ENCODE assay signal across 19 cellular contexts in genomic region chr4:133624744-133625143, GRCh38.
A peak's percentile ranks its signal among the peaks of the same experiment; 100 is the strongest.
DNase-seq lines count a peak whose midpoint lies in the region; ATAC-seq and TF ChIP-seq lines count a peak whose summit lies in the region.
"Had no signal": no experiment of that assay in that cellular context is flagged by ENCODE, and none has a peak within 500 bp of the region (broad histone marks: within the 10 kb centered on the region; RNA-seq: fewer than 3 reads in every experiment).

No MANE protein-coding gene starts in this region.

- no peak for TF ChIP-seq CTCF in astrocyte of the spinal cord (IDR thresholded peaks at IDR 0.05; ENCODE audit: low read depth, low read length)

- H3K36me3 Mint-ChIP-seq in activated naive CD4-positive, alpha-beta T cell treated with anti-CD3 and anti-CD28 coated beads, Interleukin-2, amount 50 U/mL, for 72 hours, result peaks cover 0 to 8% of the 10 kb centered on the region in 2 donors
- no peaks in the 10 kb centered on the region for H3K36me3 Mint-ChIP-seq in activated CD4-positive, alpha-beta T cell treated with anti-CD3 and anti-CD28 coated beads, Interleukin-2, amount 10 ng/mL, durations not matched to agents 7 days and 5 days (ENCODE audit: low read depth)

- H3K27ac Mint-ChIP-seq in activated naive CD4-positive, alpha-beta T cell treated with anti-CD3 and anti-CD28 coated beads, Interleukin-2, amount 50 U/mL, for 72 hours, result no peak overlapping the region
- H3K27ac Mint-ChIP-seq in activated CD4-positive, alpha-beta T cell treated with anti-CD3 and anti-CD28 coated beads, Interleukin-2, amount 10 ng/mL, durations not matched to agents 7 days and 5 days, result no peak overlapping the region
- H3K27ac Mint-ChIP-seq: activated CD4-positive, alpha-beta T cell treated with anti-CD3 and anti-CD28 coated beads, Interleukin-2, amount 10 ng/mL, durations not matched to agents 24 days and 14 days; activated T-cell treated with anti-CD3 and anti-CD28 coated beads, Interleukin-2, amount 50 U/mL, for 24 hours; natural killer cell treated with Interleukin-12 subunit alpha and Interleukin-12 subunit beta and Interleukin-15 and Interleukin-18, amount 100 ng/mL, for 72 hours; T-helper 1 cell treated with Interleukin-12 subunit alpha and Interleukin-12 subunit beta and Interleukin-4 antibody, amounts not matched to agents 30 μg/mL and 1 μg/mL, for 36 hours had no signal

- H3K9me3 Mint-ChIP-seq in activated naive CD4-positive, alpha-beta T cell treated with anti-CD3 and anti-CD28 coated beads, Interleukin-2, amount 50 U/mL, for 72 hours, result peaks cover 13 to 16% of the 10 kb centered on the region in 2 donors
- peaks cover 4% of the 10 kb centered on the region for H3K9me3 Mint-ChIP-seq in activated CD4-positive, alpha-beta T cell treated with anti-CD3 and anti-CD28 coated beads, Interleukin-2, amount 10 ng/mL, durations not matched to agents 7 days and 5 days

- ATAC-seq in activated naive CD4-positive, alpha-beta T cell treated with anti-CD3 and anti-CD28 coated beads, Interleukin-2, amount 50 U/mL, for 72 hours, result no peak
- ATAC-seq in HG02973 (IDR thresholded peaks at IDR 0.05; ENCODE audit: unreplicated experiment), result no peak
- ATAC-seq: heart left ventricle; left ventricle myocardium superior; natural killer cell treated with Interleukin-12 subunit alpha and Interleukin-12 subunit beta and Interleukin-15 and Interleukin-18, amount 100 ng/mL, for 72 hours had no signal

- POLR2A ChIA-PET in activated CD4-positive, alpha-beta T cell treated with anti-CD3 and anti-CD28 coated beads, Interleukin-2, amount 10 ng/mL, durations not matched to agents 7 days and 5 days (lab: Charles Lee), result no interaction called here

- no peak overlapping the region for H3K4me3 ChIP-seq in astrocyte of the spinal cord (ENCODE audit: low read depth, low read length)
- H3K4me3 ChIP-seq: adrenal gland, heart left ventricle, sigmoid colon, vagina had no signal

- CTCF ChIA-PET in activated CD4-positive, alpha-beta T cell treated with anti-CD3 and anti-CD28 coated beads, Interleukin-2, amount 10 ng/mL, durations not matched to agents 7 days and 5 days (lab: Charles Lee), result no interaction called here

- in situ Hi-C loops in astrocyte of the spinal cord (cut with HindIII; ENCODE audit: low sequenced_read_pairs), result no loop called here

- no peaks in the 10 kb centered on the region for H3K27me3 Mint-ChIP-seq in activated CD4-positive, alpha-beta T cell treated with anti-CD3 and anti-CD28 coated beads, Interleukin-2, amount 10 ng/mL, durations not matched to agents 7 days and 5 days
- H3K27me3 Mint-ChIP-seq: activated CD4-positive, alpha-beta T cell treated with anti-CD3 and anti-CD28 coated beads, Interleukin-2, amount 10 ng/mL, durations not matched to agents 24 days and 14 days; activated T-cell treated with anti-CD3 and anti-CD28 coated beads, Interleukin-2, amount 50 U/mL, for 24 hours; natural killer cell treated with Interleukin-12 subunit alpha and Interleukin-12 subunit beta and Interleukin-15 and Interleukin-18, amount 100 ng/mL, for 72 hours had no signal

- H3K4me1 Mint-ChIP-seq in activated CD4-positive, alpha-beta T cell treated with anti-CD3 and anti-CD28 coated beads, Interleukin-2, amount 10 ng/mL, durations not matched to agents 7 days and 5 days, result no peaks in the 10 kb centered on the region
- H3K4me1 Mint-ChIP-seq: activated CD4-positive, alpha-beta T cell treated with anti-CD3 and anti-CD28 coated beads, Interleukin-2, amount 10 ng/mL, durations not matched to agents 24 days and 14 days had no signal

- no peak overlapping the region for H3K4me3 Mint-ChIP-seq in activated CD4-positive, alpha-beta T cell treated with anti-CD3 and anti-CD28 coated beads, Interleukin-2, amount 10 ng/mL, durations not matched to agents 7 days and 5 days
- H3K4me3 Mint-ChIP-seq: activated CD4-positive, alpha-beta T cell treated with anti-CD3 and anti-CD28 coated beads, Interleukin-2, amount 10 ng/mL, durations not matched to agents 24 days and 14 days; activated T-cell treated with anti-CD3 and anti-CD28 coated beads, Interleukin-2, amount 50 U/mL, for 24 hours; natural killer cell treated with Interleukin-12 subunit alpha and Interleukin-12 subunit beta and Interleukin-15 and Interleukin-18, amount 100 ng/mL, for 72 hours; T-helper 1 cell treated with Interleukin-12 subunit alpha and Interleukin-12 subunit beta and Interleukin-4 antibody, amounts not matched to agents 30 μg/mL and 1 μg/mL, for 36 hours had no signal

- DNase-seq in ELF-1 (ENCODE audit: low read depth, low spot score) (peak; percentile 13), NCI-H446 treated with DMSO at 0.1 percent for 48 hours (lab: John Stamatoyannopoulos, UW) (peak; percentile 2), astrocyte of the spinal cord (ENCODE audit: low read depth, low spot score) (peak; percentile 20), renal cortical epithelial cell (ENCODE audit: low read depth) (peak; percentile 7)
- no peak for DNase-seq in activated naive CD4-positive, alpha-beta T cell treated with anti-CD3 and anti-CD28 coated beads, Interleukin-2, amount 50 U/mL, for 72 hours (ENCODE audit: low spot score in 2 of 2)
- no peak for DNase-seq in activated CD4-positive, alpha-beta T cell treated with anti-CD3 and anti-CD28 coated beads, Interleukin-2, amount 10 ng/mL, durations not matched to agents 7 days and 5 days
- DNase-seq: activated CD4-positive, alpha-beta T cell treated with anti-CD3 and anti-CD28 coated beads, Interleukin-2, amount 10 ng/mL, durations not matched to agents 24 days and 14 days; activated T-cell treated with anti-CD3 and anti-CD28 coated beads, Interleukin-2, amount 50 U/mL, for 24 hours; heart left ventricle; Karpas-422; left ventricle myocardium superior; NCI-H2081 treated with DMSO at 0.1 percent for 48 hours; sigmoid colon; stimulated activated naive CD4-positive, alpha-beta T cell had no signal

Comparison
In these comparisons a context has a peak if more than half of its experiments do, and no peak if none do; other contexts are left out.
1. DNase-seq: peak in ELF-1 (single experiment), NCI-H446 treated with DMSO at 0.1 percent for 48 hours (single experiment), astrocyte of the spinal cord (single experiment) and renal cortical epithelial cell (single experiment); none in activated naive CD4-positive, alpha-beta T cell treated with anti-CD3 and anti-CD28 coated beads, Interleukin-2, amount 50 U/mL, for 72 hours (0 of 2) and activated CD4-positive, alpha-beta T cell treated with anti-CD3 and anti-CD28 coated beads, Interleukin-2, amount 10 ng/mL, durations not matched to agents 7 days and 5 days (single experiment).